Comparison of ENCODE assay signal across 1 cellular context in genomic region chr1:31155216-31155806, GRCh38.
TF ChIP-seq lines count a peak whose summit lies in the region.

No MANE protein-coding gene starts in this region.

TF ChIP-seq in K562, 482 proteins besides CTCF, POLR2A, EP300 and RAD21 (continued from another document and continues in another):
- TF ChIP-seq MGA (IDR thresholded peaks at IDR 0.05) (peak; percentile 57), ERF (CRISPR knock-in tag; IDR thresholded peaks at IDR 0.05) (peak; percentile 96), ZNF586 (CRISPR knock-in tag; conservative IDR thresholded peaks at IDR 0.05) (no peak), FIP1L1 (IDR thresholded peaks at IDR 0.05; ENCODE audit: low read depth, low read length, poor library complexity, severe bottlenecking) (peak; percentile 24), CHD1 (IDR thresholded peaks at IDR 0.05; ENCODE audit: low read length) (no peak), HBP1 (CRISPR knock-in tag; IDR thresholded peaks at IDR 0.05) (peak; percentile 68; the same call in 1 of the 2 replicates), E2F6 (IDR thresholded peaks at IDR 0.05; ENCODE audit: borderline replicate concordance in 1 of 2, extremely low read depth in 1 of 2, insufficient read depth in 1 of 2, insufficient read length in 1 of 2, low read depth in 1 of 2, low read length in 1 of 2, poor library complexity in 1 of 2, severe bottlenecking in 1 of 2) (peak; percentile 60 to 88), RBFOX2 (IDR thresholded peaks at IDR 0.05; ENCODE audit: low read depth, low read length) (peak; percentile 84), ZNF707 (CRISPR knock-in tag; conservative IDR thresholded peaks at IDR 0.05) (no peak), TARDBP (IDR thresholded peaks at IDR 0.05) (peak; percentile 82; the same call in 1 of the 2 replicates), ZNF764 (CRISPR knock-in tag; IDR thresholded peaks at IDR 0.05; ENCODE audit: low read depth) (no peak), CLOCK (CRISPR knock-in tag; IDR thresholded peaks at IDR 0.05; ENCODE audit: borderline replicate concordance) (no peak), GTF2A2 (tag; IDR thresholded peaks at IDR 0.05) (no peak), ZNF133 (CRISPR knock-in tag; IDR thresholded peaks at IDR 0.05) (0 out of 2 replicates have a peak, but pooled peaks have one; percentile 54), ARID4B (CRISPR knock-in tag; IDR thresholded peaks at IDR 0.05) (peak; percentile 91), RUNX1 (IDR thresholded peaks at IDR 0.05; ENCODE audit: low read depth) (no peak), RCOR1 (IDR thresholded peaks at IDR 0.05; ENCODE audit: borderline replicate concordance in 1 of 2, low read depth in 2 of 2, low read length in 2 of 2) (peak in 1 of 2 experiments; percentile 47; a peak in 1 of 4 replicates), NCOR1 (IDR thresholded peaks at IDR 0.05) (peak; percentile 34), CBFA2T3 (IDR thresholded peaks at IDR 0.05) (no peak), ZNF165 (CRISPR knock-in tag; IDR thresholded peaks at IDR 0.05; ENCODE audit: borderline replicate concordance) (no peak), KAT7 (CRISPR knock-in tag; IDR thresholded peaks at IDR 0.05; ENCODE audit: borderline replicate concordance) (peak; percentile 70; the same call in 1 of the 2 replicates), JUN (IDR thresholded peaks at IDR 0.05; ENCODE audit: borderline replicate concordance, low read depth, low read length) (peak; percentile 50; the same call in 1 of the 2 replicates), JUN (CRISPR knock-in tag; IDR thresholded peaks at IDR 0.05; ENCODE audit: borderline replicate concordance) (no peak), GMEB1 (CRISPR knock-in tag; IDR thresholded peaks at IDR 0.05) (peak; percentile 43), FOXK2 (conservative IDR thresholded peaks at IDR 0.05 in 1 of 2, IDR thresholded peaks at IDR 0.05 in 1 of 2; ENCODE audit: low read depth in 2 of 2) (peak; percentile 15 to 33; a peak in 2 of 4 replicates), PKNOX1 (IDR thresholded peaks at IDR 0.05) (peak; percentile 91)
